Comparison of ENCODE assay signal across 17 cellular contexts in the genomic region with DNA sequence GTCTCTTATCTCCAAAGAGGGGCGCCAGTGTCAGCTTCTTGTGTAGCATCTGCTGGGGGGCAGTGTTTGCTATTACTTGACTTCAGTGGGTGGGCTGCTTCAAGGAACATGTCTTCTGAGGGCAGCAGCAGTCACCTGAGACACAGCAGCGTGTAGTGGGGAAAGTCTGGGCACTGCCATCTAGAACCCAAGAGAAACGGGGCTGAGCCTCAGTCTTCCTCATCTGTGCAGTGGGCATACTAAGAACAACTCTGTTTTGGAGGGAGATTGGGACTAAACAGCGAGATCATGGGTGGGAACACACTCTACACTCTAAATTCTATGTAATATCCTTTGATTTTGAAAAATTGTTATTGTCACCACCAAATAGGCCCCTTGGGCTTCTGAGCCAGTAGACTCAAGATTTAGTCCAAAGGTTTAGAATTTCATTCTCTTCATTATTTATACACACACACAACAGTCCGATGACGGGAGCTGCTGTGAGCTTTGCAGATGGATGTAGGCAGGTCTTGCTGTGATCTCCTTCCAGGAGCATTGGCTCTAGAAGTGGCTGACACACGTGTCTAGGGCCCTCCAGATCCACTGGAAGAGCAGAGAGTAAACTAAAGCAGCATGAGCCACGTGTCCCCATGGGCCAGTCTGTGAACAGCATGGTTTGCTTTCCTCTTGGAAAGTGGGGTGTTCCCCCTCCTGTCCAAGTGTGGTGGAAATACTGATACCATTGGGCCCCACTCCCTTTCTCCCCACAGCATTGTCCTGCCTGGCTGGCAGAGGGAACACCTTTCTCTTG. TPM values are rescaled to one million over a fixed set of nuclear protein-coding genes. Genes with fewer than 3 reads are reported as not detected.
A peak's percentile ranks its signal among the peaks of the same experiment; 100 is the strongest.
DNase-seq lines count a peak whose midpoint lies in the region; ATAC-seq, FAIRE-seq and TF ChIP-seq lines count a peak whose summit lies in the region.
"Had no signal": no experiment of that assay in that cellular context is flagged by ENCODE, and none has a peak within 500 bp of the region (broad histone marks: within the 10 kb centered on the region; RNA-seq: fewer than 3 reads in every experiment).

No MANE protein-coding gene starts in this region.

- no peak overlapping the region for H3K9ac ChIP-seq in HepG2 (ENCODE audit: insufficient read depth, low read depth, low read length)
- H3K9ac ChIP-seq: GM23248 had no signal

- POLR2A ChIA-PET in HepG2 (lab: Yijun Ruan, JAX), result no interaction called here

- BruUV-seq in HepG2 (replicated peaks; lab: Mats Ljungman, UMichigan), result no TSS peak

- H3K27ac ChIP-seq in HepG2 (ENCODE audit: extremely low read length, insufficient read depth, low read length) (no peak overlapping the region), right lobe of liver (no peak overlapping the region)
- H3K27ac ChIP-seq: A549, GM23248 had no signal

- intact Hi-C loops in HepG2 (cut with micrococcal nuclease; ENCODE audit: unreplicated experiment) (no loop called here), right lobe of liver (cut with DNase I) (no loop called here)

- no peaks in the 10 kb centered on the region for H3K9me3 Mint-ChIP-seq in effector memory CD8-positive, alpha-beta T cell
- H3K9me3 Mint-ChIP-seq in natural killer cell treated with Interleukin-12 subunit alpha and Interleukin-12 subunit beta and Interleukin-15 and Interleukin-18, amount 100 ng/mL, for 72 hours, result no peaks in the 10 kb centered on the region
- H3K9me3 Mint-ChIP-seq: CD4-positive, CD25-positive, alpha-beta regulatory T cell; IgD-negative memory B cell had no signal

- H2AFZ ChIP-seq in HepG2 (ENCODE audit: low read length), result no peak overlapping the region
- H2AFZ ChIP-seq: GM23248 had no signal

- H3K27ac Mint-ChIP-seq in effector memory CD8-positive, alpha-beta T cell, result peak overlapping the region; percentile 53 to 60
- peak overlapping the region; percentile 63 to 73 for H3K27ac Mint-ChIP-seq in natural killer cell treated with Interleukin-12 subunit alpha and Interleukin-12 subunit beta and Interleukin-15 and Interleukin-18, amount 100 ng/mL, for 72 hours
- H3K27ac Mint-ChIP-seq: CD4-positive, CD25-positive, alpha-beta regulatory T cell; IgD-negative memory B cell had no signal

- H3K36me3 ChIP-seq in HepG2 (replicated peaks in 1 of 2; ENCODE audit: control insufficient read depth in 1 of 2, insufficient read depth in 2 of 2, low read length in 2 of 2) (no peaks in the 10 kb centered on the region), right lobe of liver (no peaks in the 10 kb centered on the region)

- CTCF ChIA-PET in HepG2 (lab: Yijun Ruan, JAX; ENCODE audit: low intra/inter-chr PET ratio, low total read pairs), result no interaction called here

- no peaks in the 10 kb centered on the region for H3K79me2 ChIP-seq in HepG2 (ENCODE audit: insufficient read depth, low read length)

- peaks cover 78% of the 10 kb centered on the region for H3K36me3 Mint-ChIP-seq in effector memory CD8-positive, alpha-beta T cell (ENCODE audit: insufficient read depth)
- peaks cover 30% of the 10 kb centered on the region for H3K36me3 Mint-ChIP-seq in natural killer cell treated with Interleukin-12 subunit alpha and Interleukin-12 subunit beta and Interleukin-15 and Interleukin-18, amount 100 ng/mL, for 72 hours
- H3K36me3 Mint-ChIP-seq: CD4-positive, CD25-positive, alpha-beta regulatory T cell; IgD-negative memory B cell had no signal

- in situ Hi-C loops in HepG2 (cut with HindIII; ENCODE audit: extremely low pct_ligation_motif_present, low pct_unique_long_range_greater_than_20kb), result no loop called here

- H3K4me1 ChIP-seq in HepG2 (ENCODE audit: insufficient read depth, low read length) (peaks cover 9% of the 10 kb centered on the region), right lobe of liver (no peaks in the 10 kb centered on the region)

- peaks cover 38 to 49% of the 10 kb centered on the region in 2 donors for H3K4me1 Mint-ChIP-seq in effector memory CD8-positive, alpha-beta T cell (ENCODE audit: low read depth in 2 of 2)
- H3K4me1 Mint-ChIP-seq in natural killer cell treated with Interleukin-12 subunit alpha and Interleukin-12 subunit beta and Interleukin-15 and Interleukin-18, amount 100 ng/mL, for 72 hours (ENCODE audit: low read depth in 2 of 2), result peaks cover 50 to 72% of the 10 kb centered on the region in 2 donors

- no peaks in the 10 kb centered on the region for H3K27me3 Mint-ChIP-seq in effector memory CD8-positive, alpha-beta T cell
- H3K27me3 Mint-ChIP-seq in natural killer cell treated with Interleukin-12 subunit alpha and Interleukin-12 subunit beta and Interleukin-15 and Interleukin-18, amount 100 ng/mL, for 72 hours, result no peaks in the 10 kb centered on the region
- H3K27me3 Mint-ChIP-seq: CD4-positive, CD25-positive, alpha-beta regulatory T cell had no signal

- no peak for FAIRE-seq in HepG2 (lab: Jason Lieb, UNC)
- FAIRE-seq: A549 had no signal

- no peak overlapping the region for H3K4me3 ChIP-seq in HepG2 (replicated peaks in 1 of 3; ENCODE audit: insufficient read depth in 1 of 3, low read depth in 2 of 3, low read length in 3 of 3)
- no peak overlapping the region for H3K4me3 ChIP-seq in right lobe of liver
- H3K4me3 ChIP-seq: A549, GM23248 had no signal

- peaks cover 3 to 19% of the 10 kb centered on the region in 2 experiments; a peak in 2 of 5 replicates for H3K27me3 ChIP-seq in HepG2 (ENCODE audit: control insufficient read depth in 1 of 2, insufficient read depth in 2 of 2, low read length in 2 of 2)
- H3K27me3 ChIP-seq in right lobe of liver, result no peaks in the 10 kb centered on the region

- H3K4me3 Mint-ChIP-seq in effector memory CD8-positive, alpha-beta T cell, result no peak overlapping the region
- no peak overlapping the region for H3K4me3 Mint-ChIP-seq in natural killer cell treated with Interleukin-12 subunit alpha and Interleukin-12 subunit beta and Interleukin-15 and Interleukin-18, amount 100 ng/mL, for 72 hours
- H3K4me3 Mint-ChIP-seq: CD4-positive, CD25-positive, alpha-beta regulatory T cell; IgD-negative memory B cell had no signal

- H4K20me1 ChIP-seq in HepG2 (ENCODE audit: insufficient read depth, low read length), result no peaks in the 10 kb centered on the region

- DNase-seq in HepG2 (ENCODE audit: low spot score), result no peak
- DNase-seq in right lobe of liver, result no peak
- DNase-seq in effector memory CD8-positive, alpha-beta T cell, result no peak
- DNase-seq in natural killer cell treated with Interleukin-12 subunit alpha and Interleukin-12 subunit beta and Interleukin-15 and Interleukin-18, amount 100 ng/mL, for 72 hours (ENCODE audit: low spot score), result peak; percentile 16
- no peak for DNase-seq in NCI-H446 (lab: John Stamatoyannopoulos, UW)
- DNase-seq: Calu3; CD4-positive, CD25-positive, alpha-beta regulatory T cell; GF-D8; GM23248; NCI-H1436 treated with DMSO at 0.1 percent for 48 hours; NCI-H345; NCI-H748 treated with DMSO at 0.1 percent for 48 hours had no signal

- WGBS in HepG2 (ENCODE audit: low lambda C conversion rate), result 8% methylated on average over 7 of the region's 8 CpGs
- 55% methylated on average over 5 of the region's 8 CpGs for WGBS in right lobe of liver (ENCODE audit: insufficient coverage, low coverage, low lambda C conversion rate, missing lambda C conversion rate)

- TF ChIP-seq CTCF in HepG2 (CRISPR knock-in tag; IDR thresholded peaks at IDR 0.05), result no peak
- no peak for TF ChIP-seq CTCF in right lobe of liver (IDR thresholded peaks at IDR 0.05)

- TF ChIP-seq POLR2A in HepG2 (IDR thresholded peaks at IDR 0.05; ENCODE audit: insufficient read depth in 1 of 2, low read depth in 2 of 2, low read length in 2 of 2) (no peak), right lobe of liver (IDR thresholded peaks at IDR 0.05) (no peak)

- no peaks in the 10 kb centered on the region for H3K9me3 ChIP-seq in HepG2 (ENCODE audit: low read length)
- no peaks in the 10 kb centered on the region for H3K9me3 ChIP-seq in right lobe of liver
- H3K9me3 ChIP-seq: A549 had no signal

- H3K4me2 ChIP-seq in HepG2 (ENCODE audit: low read depth, low read length), result no peak overlapping the region
- H3K4me2 ChIP-seq: A549 had no signal

- no peak for TF ChIP-seq RAD21 in HepG2 (CRISPR knock-in tag; IDR thresholded peaks at IDR 0.05)

- TF ChIP-seq EP300 in HepG2 (IDR thresholded peaks at IDR 0.05; ENCODE audit: low read depth in 2 of 2, low read length in 2 of 2) (no peak), HepG2 (CRISPR knock-in tag; IDR thresholded peaks at IDR 0.05; ENCODE audit: borderline replicate concordance) (no peak)

- no peak for ATAC-seq in HepG2
- ATAC-seq in right lobe of liver, result no peak
- ATAC-seq in effector memory CD8-positive, alpha-beta T cell (replicated peaks), result no peak
- ATAC-seq in natural killer cell treated with Interleukin-12 subunit alpha and Interleukin-12 subunit beta and Interleukin-15 and Interleukin-18, amount 100 ng/mL, for 72 hours, result no peak
- no peak for ATAC-seq in HG02852 (IDR thresholded peaks at IDR 0.05; ENCODE audit: unreplicated experiment)
- no peak for ATAC-seq in HG03095 (IDR thresholded peaks at IDR 0.05; ENCODE audit: unreplicated experiment)
- no peak for ATAC-seq in HG02678 (IDR thresholded peaks at IDR 0.05; ENCODE audit: unreplicated experiment)
- ATAC-seq: A549 had no signal

RNA-seq across cellular contexts. Expression of a gene that starts 51.7 kb away (rescaled TPM):
- total RNA-seq in HepG2 (2016; rRNA removed; fragmentation: Illumina TruSeq; extraction: Trizol) (5.9 and 6.5 TPM in 2 replicates), right lobe of liver (1 to 10 TPM; 4.9 to 7.4 (median 6.7) TPM)
- total RNA-seq in HepG2 (2016; cell fraction: cytosol; rRNA removed; fragmentation: Illumina TruSeq; extraction: Trizol; ENCODE audit: low read depth), result 0.97 and 1.5 TPM in 2 replicates
- 6.1 and 8.4 TPM in 2 replicates for total RNA-seq in HepG2 (2016; cell fraction: insoluble cytoplasmic fraction; rRNA removed; fragmentation: Illumina TruSeq; extraction: Trizol)
- total RNA-seq in HepG2 (2016; cell fraction: membrane; rRNA removed; fragmentation: Illumina TruSeq; extraction: Trizol), result 2.9 and 3.1 TPM in 2 replicates
- total RNA-seq in HepG2 (2016; cell fraction: nucleus; rRNA removed; fragmentation: Illumina TruSeq; extraction: Trizol), result 7.3 and 7.7 TPM in 2 replicates
- polyA plus RNA-seq in HepG2 (2011; rRNA removed), result 3.3 and 3.8 TPM in 2 replicates
- 1.7 and 3.2 TPM in 2 replicates for polyA plus RNA-seq in HepG2 (2011; cell fraction: cytosol; rRNA removed)
- polyA plus RNA-seq in HepG2 (2011; cell fraction: nucleus; rRNA removed), result 3.8 and 4.1 TPM in 2 replicates
- 3.3 and 3.7 TPM in 2 replicates for polyA plus RNA-seq in HepG2 (2012)
- polyA plus RNA-seq in HepG2 (2016; cell fraction: cytosol; fragmentation: Illumina TruSeq; extraction: Trizol; ENCODE audit: low read depth), result 0.31 and 0.53 TPM in 2 replicates
- polyA plus RNA-seq in HepG2 (2016; cell fraction: insoluble cytoplasmic fraction; fragmentation: Illumina TruSeq; extraction: Trizol; ENCODE audit: low read depth), result 5.9 and 6.0 TPM in 2 replicates
- 0.86 and 0.92 TPM in 2 replicates for polyA plus RNA-seq in HepG2 (2016; cell fraction: membrane; fragmentation: Illumina TruSeq; extraction: Trizol; ENCODE audit: low read depth)
- polyA plus RNA-seq in HepG2 (2016; cell fraction: nucleus; fragmentation: Illumina TruSeq; extraction: Trizol; ENCODE audit: insufficient read depth, low read depth), result 7.2 and 8.1 TPM in 2 replicates
- polyA minus RNA-seq in HepG2 (2011; rRNA and poly(A)+ RNA removed; ENCODE audit: low replicate concordance), result 6.7 and 13.1 TPM in 2 replicates
- 2.2 and 4.3 TPM in 2 replicates for polyA minus RNA-seq in HepG2 (2011; cell fraction: cytosol; rRNA and poly(A)+ RNA removed)
- 15.3 and 18.3 TPM in 2 replicates for polyA minus RNA-seq in HepG2 (2011; cell fraction: nucleus; rRNA and poly(A)+ RNA removed)
- 10 to 100 TPM; 15.3 to 25.3 TPM for total RNA-seq in natural killer cell treated with Interleukin-12 subunit alpha and Interleukin-12 subunit beta and Interleukin-15 and Interleukin-18, amount 100 ng/mL, for 72 hours
